22 cellular contexts compared by ENCODE assay signal in the genomic region with DNA sequence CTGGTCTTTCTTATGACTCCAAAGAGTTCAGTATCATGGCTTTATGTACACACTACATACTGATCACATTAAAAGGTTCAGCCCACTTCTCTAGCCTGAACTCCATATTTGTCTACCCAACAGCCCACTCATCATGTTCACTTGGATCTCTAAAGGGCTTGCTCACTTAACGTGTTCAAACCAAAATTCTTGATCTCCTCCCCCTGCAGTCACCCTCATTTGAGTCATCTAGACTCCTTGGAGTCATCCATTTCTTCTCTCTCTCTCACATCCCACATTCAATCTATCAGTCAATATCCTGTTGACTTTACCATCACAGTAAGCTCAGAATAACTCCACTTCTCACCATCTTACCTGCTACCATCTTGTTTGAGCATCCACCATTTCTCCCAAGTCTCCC.
"Had no signal": no experiment of that assay in that cellular context is flagged by ENCODE, and none has a peak within 500 bp of the region (broad histone marks: within the 10 kb centered on the region; RNA-seq: fewer than 3 reads in every experiment).

No MANE protein-coding gene starts in this region.

- H3K36me3 Mint-ChIP-seq: mesothelial cell of epicardium, natural killer cell had no signal

- H3K4me3 ChIP-seq: hepatocyte, left ventricle myocardium inferior, lung, ovary, right atrium auricular region, right lobe of liver, smooth muscle cell, stomach, testis, thyroid gland, transverse colon, upper lobe of left lung, vagina had no signal

- ATAC-seq: natural killer cell, right lobe of liver had no signal

- H3K9me3 ChIP-seq: left ventricle myocardium inferior, ovary, right atrium auricular region, right lobe of liver, stomach, testis, thyroid gland, transverse colon, upper lobe of left lung, vagina had no signal

- DNase-seq: islet precursor cell; left ventricle myocardium inferior; mesendoderm; naive B cell; natural killer cell; ovary; right lobe of liver; stimulated activated CD4-positive, alpha-beta T cell treated with anti-CD3 and anti-CD28 coated beads, Interleukin-1b, Interleukin-23, amount 100 ng/mL, for 48 hours; stimulated activated CD4-positive, alpha-beta T cell treated with anti-CD3 and anti-CD28 coated beads, Interleukin-2, amount 100 ng/mL, for 48 hours; stimulated activated naive CD4-positive, alpha-beta T cell; stomach; testis; thyroid gland; transverse colon; upper lobe of left lung had no signal

- H3K27ac Mint-ChIP-seq: mesothelial cell of epicardium, natural killer cell, progenitor cell of endocrine pancreas had no signal

- H3K4me1 ChIP-seq: left ventricle myocardium inferior, right atrium auricular region, right lobe of liver, thyroid gland, upper lobe of left lung, vagina had no signal

- H3K27me3 ChIP-seq: hepatocyte, ovary, right atrium auricular region, right lobe of liver, stomach, testis, thyroid gland, transverse colon, upper lobe of left lung, vagina had no signal

- H3K4me3 Mint-ChIP-seq: mesothelial cell of epicardium, natural killer cell had no signal

- H3K36me3 ChIP-seq: left ventricle myocardium inferior, ovary, right atrium auricular region, right lobe of liver, stomach, thyroid gland, transverse colon, upper lobe of left lung, vagina had no signal

- H3K27ac ChIP-seq: hepatocyte, left ventricle myocardium inferior, ovary, right atrium auricular region, right lobe of liver, stomach, testis, thyroid gland, transverse colon, upper lobe of left lung, vagina had no signal
